Comparison of ENCODE assay signal across 36 cellular contexts in genomic region chr12:101053203-101053602, GRCh38.
"Had no signal": no experiment of that assay in that cellular context is flagged by ENCODE, and none has a peak within 500 bp of the region (broad histone marks: within the 10 kb centered on the region; RNA-seq: fewer than 3 reads in every experiment).

No MANE protein-coding gene starts in this region.

- DNase-seq: activated B cell treated with CpG ODN at 0.5 μM for 24 hours; activated CD4-positive, alpha-beta T cell treated with anti-CD3 and anti-CD28 coated beads for 48 hours; activated CD4-positive, alpha-beta T cell treated with anti-CD3 and anti-CD28 coated beads, Interleukin-2, amount 50 U/mL, for 1 hour; activated CD4-positive, alpha-beta T cell treated with anti-CD3 and anti-CD28 coated beads, Interleukin-2, amount 50 U/mL, for 48 hours; activated CD8-positive, alpha-beta memory T cell treated with anti-CD3 and anti-CD28 coated beads for 24 hours; activated CD8-positive, alpha-beta T cell treated with anti-CD3 and anti-CD28 coated beads for 36 hours; activated effector memory CD4-positive, alpha-beta T cell treated with anti-CD3 and anti-CD28 coated beads, Interleukin-2, amount 50 U/mL, for 16 hours; activated naive CD4-positive, alpha-beta T cell treated with anti-CD3 and anti-CD28 coated beads for 36 hours; activated naive CD8-positive, alpha-beta T cell treated with anti-CD3 and anti-CD28 coated beads for 36 hours; activated naive CD8-positive, alpha-beta T cell treated with anti-CD3 and anti-CD28 coated beads, Interleukin-2, amount 50 U/mL, for 24 hours; activated T-cell treated with anti-CD3 and anti-CD28 coated beads, Interleukin-2, amount 50 U/mL, for 4 hours; adrenal gland; amygdala; aorta; central memory CD4-positive, alpha-beta T cell; cerebellar nuclear complex; colonic mucosa; effector CD8-positive, alpha-beta T cell; esophagus squamous epithelium; foreskin melanocyte; head of caudate nucleus; T-helper 1 cell; T-helper 17 cell; T1000; WERI-Rb-1 had no signal

- ATAC-seq: activated CD4-positive, CD25-positive, alpha-beta regulatory T cell treated with anti-CD3 and anti-CD28 coated beads, Interleukin-2, amount 50 U/mL, for 24 hours; activated CD8-positive, alpha-beta T cell treated with anti-CD3 and anti-CD28 coated beads for 36 hours; activated naive CD8-positive, alpha-beta T cell treated with anti-CD3 and anti-CD28 coated beads, Interleukin-2, amount 50 U/mL, for 24 hours; activated T-cell treated with anti-CD3 and anti-CD28 coated beads, Interleukin-2, amount 50 U/mL, for 4 hours; gastroesophageal sphincter; T-helper 17 cell had no signal

- H3K4me1 ChIP-seq: breast epithelium, colonic mucosa, gastroesophageal sphincter had no signal

- H3K4me3 Mint-ChIP-seq: activated B cell treated with CpG ODN at 0.5 μM for 24 hours; activated CD8-positive, alpha-beta T cell treated with anti-CD3 and anti-CD28 coated beads for 36 hours; activated naive CD4-positive, alpha-beta T cell treated with anti-CD3 and anti-CD28 coated beads for 36 hours; activated naive CD4-positive, alpha-beta T cell treated with anti-CD3 and anti-CD28 coated beads, Interleukin-2, amount 50 U/mL, for 24 hours; activated naive CD8-positive, alpha-beta T cell treated with anti-CD3 and anti-CD28 coated beads for 36 hours; activated naive CD8-positive, alpha-beta T cell treated with anti-CD3 and anti-CD28 coated beads, Interleukin-2, amount 50 U/mL, for 24 hours; activated T-cell treated with anti-CD3 and anti-CD28 coated beads, Interleukin-2, amount 50 U/mL, for 4 hours; activated T-helper 1 cell treated with anti-CD3 and anti-CD28 coated beads, Interleukin-12 subunit alpha, Interleukin-12 subunit beta, Interleukin-2, Interleukin-4 antibody, amounts not matched to agents 30 ng/mL and 10 ng/mL and 1 ng/mL, durations not matched to agents 14 hours and 24 hours and 36 hours; brain; T-helper 17 cell; T-helper 2 cell treated with Interferon-gamma antibody and Interleukin-4, amounts not matched to agents 5 μg/mL and 100 μg/mL, for 36 hours had no signal

- H3K27me3 Mint-ChIP-seq: activated B cell treated with CpG ODN at 0.5 μM for 24 hours; activated CD8-positive, alpha-beta T cell treated with anti-CD3 and anti-CD28 coated beads for 36 hours; activated naive CD4-positive, alpha-beta T cell treated with anti-CD3 and anti-CD28 coated beads, Interleukin-2, amount 50 U/mL, for 24 hours; activated naive CD8-positive, alpha-beta T cell treated with anti-CD3 and anti-CD28 coated beads for 36 hours; activated naive CD8-positive, alpha-beta T cell treated with anti-CD3 and anti-CD28 coated beads, Interleukin-2, amount 50 U/mL, for 24 hours; T-helper 17 cell had no signal

- FAIRE-seq: endothelial cell of umbilical vein had no signal

- H3K4me3 ChIP-seq: adrenal gland, breast epithelium, cardiac muscle cell, colonic mucosa, esophagus squamous epithelium, gastroesophageal sphincter had no signal

- H3K27me3 ChIP-seq: adrenal gland, breast epithelium, cardiac muscle cell, colonic mucosa, esophagus squamous epithelium, gastroesophageal sphincter had no signal

- H3K36me3 ChIP-seq: adrenal gland, breast epithelium, cardiac muscle cell, colonic mucosa, esophagus squamous epithelium, gastroesophageal sphincter, WERI-Rb-1 had no signal

- H3K27ac Mint-ChIP-seq: activated B cell treated with CpG ODN at 0.5 μM for 24 hours; activated CD8-positive, alpha-beta T cell treated with anti-CD3 and anti-CD28 coated beads for 36 hours; activated naive CD4-positive, alpha-beta T cell treated with anti-CD3 and anti-CD28 coated beads for 36 hours; activated naive CD4-positive, alpha-beta T cell treated with anti-CD3 and anti-CD28 coated beads, Interleukin-2, amount 50 U/mL, for 24 hours; activated naive CD8-positive, alpha-beta T cell treated with anti-CD3 and anti-CD28 coated beads for 36 hours; activated naive CD8-positive, alpha-beta T cell treated with anti-CD3 and anti-CD28 coated beads, Interleukin-2, amount 50 U/mL, for 24 hours; activated T-helper 1 cell treated with anti-CD3 and anti-CD28 coated beads, Interleukin-12 subunit alpha, Interleukin-12 subunit beta, Interleukin-2, Interleukin-4 antibody, amounts not matched to agents 30 ng/mL and 10 ng/mL and 1 ng/mL, durations not matched to agents 14 hours and 24 hours and 36 hours; activated T-helper 2 cell treated with anti-CD3 and anti-CD28 coated beads, Interferon-gamma antibody, Interleukin-2, Interleukin-4, amounts not matched to agents 10 μg/mL and 5 μg/mL and 100 μg/mL, durations not matched to agents 14 hours and 24 hours and 36 hours; T-helper 17 cell; T-helper 2 cell treated with Interferon-gamma antibody and Interleukin-4, amounts not matched to agents 5 μg/mL and 100 μg/mL, for 36 hours had no signal

- H3K27ac ChIP-seq: breast epithelium, cardiac muscle cell, epithelial cell of prostate, gastroesophageal sphincter, WERI-Rb-1 had no signal

- H3K4me1 Mint-ChIP-seq: activated B cell treated with CpG ODN at 0.5 μM for 24 hours; activated naive CD4-positive, alpha-beta T cell treated with anti-CD3 and anti-CD28 coated beads, Interleukin-2, amount 50 U/mL, for 24 hours; activated naive CD8-positive, alpha-beta T cell treated with anti-CD3 and anti-CD28 coated beads for 36 hours; activated naive CD8-positive, alpha-beta T cell treated with anti-CD3 and anti-CD28 coated beads, Interleukin-2, amount 50 U/mL, for 24 hours; brain; T-helper 17 cell had no signal

- H3K9me3 Mint-ChIP-seq: activated B cell treated with CpG ODN at 0.5 μM for 24 hours; activated T-cell treated with anti-CD3 and anti-CD28 coated beads, Interleukin-2, amount 50 U/mL, for 4 hours; activated T-helper 2 cell treated with anti-CD3 and anti-CD28 coated beads, Interferon-gamma antibody, Interleukin-2, Interleukin-4, amounts not matched to agents 10 μg/mL and 5 μg/mL and 100 μg/mL, durations not matched to agents 14 hours and 24 hours and 36 hours had no signal

- H3K9me3 ChIP-seq: adrenal gland, breast epithelium, colonic mucosa, esophagus squamous epithelium, gastroesophageal sphincter had no signal

- H3K36me3 Mint-ChIP-seq: activated naive CD4-positive, alpha-beta T cell treated with anti-CD3 and anti-CD28 coated beads, Interleukin-2, amount 50 U/mL, for 24 hours; activated naive CD8-positive, alpha-beta T cell treated with anti-CD3 and anti-CD28 coated beads for 36 hours had no signal
